In the genomic region with DNA sequence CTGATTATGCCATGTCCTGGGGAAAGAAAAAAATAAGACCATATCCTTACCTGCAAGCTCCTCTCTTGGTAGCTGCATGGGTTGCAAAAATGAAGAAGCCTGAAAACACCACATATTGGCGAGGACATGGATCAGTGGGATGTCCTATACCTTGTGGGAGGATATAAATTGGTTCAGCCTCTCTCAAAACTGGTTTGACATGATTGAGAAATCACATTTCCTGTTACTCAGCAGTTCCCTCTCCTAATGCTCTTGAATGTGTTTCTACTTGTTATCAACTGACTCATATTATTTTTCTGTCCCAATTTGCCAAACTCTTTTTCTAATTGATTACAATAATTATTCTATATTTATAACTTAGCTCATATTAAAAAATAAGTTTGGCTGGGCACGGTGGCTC, we compare ENCODE assay signal across 12 cellular contexts.
DNase-seq lines count a peak whose midpoint lies in the region; ATAC-seq and TF ChIP-seq lines count a peak whose summit lies in the region.
"Had no signal": no experiment of that assay in that cellular context is flagged by ENCODE, and none has a peak within 500 bp of the region (broad histone marks: within the 10 kb centered on the region; RNA-seq: fewer than 3 reads in every experiment).

No MANE protein-coding gene starts in this region.

- intact Hi-C loops in activated T-helper 2 cell treated with anti-CD3 and anti-CD28 coated beads, Interferon-gamma antibody, Interleukin-2, Interleukin-4, amounts not matched to agents 10 μg/mL and 5 μg/mL and 100 μg/mL, durations not matched to agents 14 hours and 24 hours and 36 hours (cut with micrococcal nuclease): no loop called here

- no peaks in the 10 kb centered on the region for H3K27me3 ChIP-seq in HL-60 (ENCODE audit: insufficient read depth, poor library complexity, severe bottlenecking)
- H3K27me3 ChIP-seq in MG63: no peaks in the 10 kb centered on the region

- no peak overlapping the region for H3K4me3 Mint-ChIP-seq in activated T-helper 2 cell treated with anti-CD3 and anti-CD28 coated beads, Interferon-gamma antibody, Interleukin-2, Interleukin-4, amounts not matched to agents 10 μg/mL and 5 μg/mL and 100 μg/mL, durations not matched to agents 14 hours and 24 hours and 36 hours (ENCODE audit: low read depth)
- H3K4me3 Mint-ChIP-seq: CD14-positive monocyte; stimulated activated naive CD8-positive, alpha-beta T cell treated with anti-CD3 and anti-CD28 coated beads, Interleukin-15, Interleukin-2, amounts not matched to agents 100 ng/mL and 50 ng/mL, for 24 hours had no signal

- peak overlapping the region; percentile 37 for H3K27ac ChIP-seq in HL-60 (replicated peaks)

- H3K4me3 ChIP-seq in HL-60 (replicated peaks; ENCODE audit: insufficient read depth, low read length) (no peak overlapping the region), foreskin fibroblast (ENCODE audit: low read depth in 1 of 2, low read length in 2 of 2) (no peak overlapping the region), MG63 (no peak overlapping the region)

- no peaks in the 10 kb centered on the region for H3K27me3 Mint-ChIP-seq in activated T-helper 2 cell treated with anti-CD3 and anti-CD28 coated beads, Interferon-gamma antibody, Interleukin-2, Interleukin-4, amounts not matched to agents 10 μg/mL and 5 μg/mL and 100 μg/mL, durations not matched to agents 14 hours and 24 hours and 36 hours (ENCODE audit: low read depth)
- H3K27me3 Mint-ChIP-seq: stimulated activated naive CD8-positive, alpha-beta T cell treated with anti-CD3 and anti-CD28 coated beads, Interleukin-15, Interleukin-2, amounts not matched to agents 100 ng/mL and 50 ng/mL, for 24 hours had no signal

- no peak overlapping the region for H3K27ac Mint-ChIP-seq in activated T-helper 2 cell treated with anti-CD3 and anti-CD28 coated beads, Interferon-gamma antibody, Interleukin-2, Interleukin-4, amounts not matched to agents 10 μg/mL and 5 μg/mL and 100 μg/mL, durations not matched to agents 14 hours and 24 hours and 36 hours
- H3K27ac Mint-ChIP-seq: stimulated activated naive CD8-positive, alpha-beta T cell treated with anti-CD3 and anti-CD28 coated beads, Interleukin-15, Interleukin-2, amounts not matched to agents 100 ng/mL and 50 ng/mL, for 24 hours had no signal

- DNase-seq in AG08396 (ENCODE audit: low spot score) (peak; percentile 7), HL-60 (ENCODE audit: low read depth in 1 of 2, low spot score in 1 of 2) (peak; percentile 32 to 51), SKM-1 treated with dmso at 0.1 percent for 144 hours (lab: John Stamatoyannopoulos, UW; ENCODE audit: unreplicated experiment) (peak; percentile 72), foreskin fibroblast (peak; percentile 53 to 80), MG63 (no peak), DMS79 (lab: John Stamatoyannopoulos, UW) (no peak)
- no peak for DNase-seq in activated T-helper 2 cell treated with anti-CD3 and anti-CD28 coated beads, Interferon-gamma antibody, Interleukin-2, Interleukin-4, amounts not matched to agents 10 μg/mL and 5 μg/mL and 100 μg/mL, durations not matched to agents 14 hours and 24 hours and 36 hours (ENCODE audit: low spot score)
- DNase-seq: NCI-H1105, nucleus accumbens had no signal

- peaks cover 3% of the 10 kb centered on the region for H3K4me1 Mint-ChIP-seq in activated T-helper 2 cell treated with anti-CD3 and anti-CD28 coated beads, Interferon-gamma antibody, Interleukin-2, Interleukin-4, amounts not matched to agents 10 μg/mL and 5 μg/mL and 100 μg/mL, durations not matched to agents 14 hours and 24 hours and 36 hours (ENCODE audit: low read depth)

- H3K9me3 ChIP-seq in MG63: no peaks in the 10 kb centered on the region

- H3K9me3 Mint-ChIP-seq in activated T-helper 2 cell treated with anti-CD3 and anti-CD28 coated beads, Interferon-gamma antibody, Interleukin-2, Interleukin-4, amounts not matched to agents 10 μg/mL and 5 μg/mL and 100 μg/mL, durations not matched to agents 14 hours and 24 hours and 36 hours: peaks cover 10% of the 10 kb centered on the region
- H3K9me3 Mint-ChIP-seq: CD14-positive monocyte; stimulated activated naive CD8-positive, alpha-beta T cell treated with anti-CD3 and anti-CD28 coated beads, Interleukin-15, Interleukin-2, amounts not matched to agents 100 ng/mL and 50 ng/mL, for 24 hours had no signal

- H3K36me3 Mint-ChIP-seq in activated T-helper 2 cell treated with anti-CD3 and anti-CD28 coated beads, Interferon-gamma antibody, Interleukin-2, Interleukin-4, amounts not matched to agents 10 μg/mL and 5 μg/mL and 100 μg/mL, durations not matched to agents 14 hours and 24 hours and 36 hours (ENCODE audit: low read depth): peaks cover 20% of the 10 kb centered on the region

- no peaks in the 10 kb centered on the region; the same call in 1 of the 2 replicates for H3K36me3 ChIP-seq in MG63

- TF ChIP-seq CTCF in HL-60 (IDR thresholded peaks at IDR 0.05; ENCODE audit: insufficient read depth, low read length): no peak
- TF ChIP-seq CTCF in foreskin fibroblast (IDR thresholded peaks at IDR 0.05; ENCODE audit: low read depth, low read length): no peak

- ATAC-seq in HG03439 (IDR thresholded peaks at IDR 0.05; ENCODE audit: unreplicated experiment): no peak

Comparison
In these comparisons a context has a peak if more than half of its experiments do, and no peak if none do; other contexts are left out.
1. DNase-seq: peak in AG08396 (single experiment), HL-60 (2 of 2), SKM-1 treated with dmso at 0.1 percent for 144 hours (single experiment) and foreskin fibroblast (2 of 2); none in MG63 (single experiment), activated T-helper 2 cell treated with anti-CD3 and anti-CD28 coated beads, Interferon-gamma antibody, Interleukin-2, Interleukin-4, amounts not matched to agents 10 μg/mL and 5 μg/mL and 100 μg/mL, durations not matched to agents 14 hours and 24 hours and 36 hours (single experiment) and DMS79 (single experiment).